Comparison of ENCODE assay signal across 26 cellular contexts in the genomic region with DNA sequence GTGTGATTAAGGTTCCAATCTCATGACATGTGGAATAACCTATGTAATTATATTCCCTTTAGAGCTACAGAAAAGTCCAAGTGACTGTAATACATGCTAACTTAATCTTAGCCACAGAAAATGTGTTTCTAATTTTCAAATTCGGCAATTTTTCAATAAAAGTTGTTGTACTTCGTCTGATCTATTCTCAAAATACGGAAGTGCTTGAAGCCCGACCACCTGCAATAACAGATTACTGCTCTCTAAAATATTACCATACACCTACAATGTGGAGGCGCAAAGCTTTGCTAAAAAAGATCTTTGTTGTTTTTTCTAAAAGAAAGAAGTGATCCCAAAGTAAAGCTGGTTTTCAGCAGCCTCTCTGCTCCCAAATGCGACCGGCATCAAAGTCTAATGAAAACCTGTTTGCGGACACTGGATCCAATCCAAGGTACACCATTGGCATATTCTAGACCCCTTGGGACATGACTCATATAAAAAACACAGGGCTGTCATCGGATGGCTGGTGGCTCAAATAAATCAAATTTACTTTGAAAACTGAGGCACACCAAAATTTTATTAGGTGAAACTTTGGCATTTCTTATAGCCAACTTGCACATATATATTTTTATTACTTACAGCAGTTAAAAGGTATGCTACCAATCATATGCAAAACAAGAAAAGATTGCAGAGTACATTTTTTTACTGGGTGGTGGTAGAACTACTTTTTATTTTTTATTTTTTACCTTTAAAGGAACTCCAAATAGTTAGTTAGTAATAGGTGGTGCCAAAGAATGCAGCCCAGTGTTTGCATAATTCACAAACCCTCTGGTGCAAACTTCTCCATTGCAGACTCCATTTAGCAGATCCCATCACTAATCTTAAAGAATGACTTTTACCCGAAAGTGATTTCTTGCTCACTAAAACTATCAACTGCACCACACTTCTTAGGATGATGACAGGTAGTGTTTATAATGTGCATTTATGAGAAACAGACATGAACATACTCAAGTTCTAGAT.
DNase-seq lines count a peak whose midpoint lies in the region; ATAC-seq and TF ChIP-seq lines count a peak whose summit lies in the region.
"Had no signal": no experiment of that assay in that cellular context is flagged by ENCODE, and none has a peak within 500 bp of the region (broad histone marks: within the 10 kb centered on the region; RNA-seq: fewer than 3 reads in every experiment).

No MANE protein-coding gene starts in this region.

- in situ Hi-C loops in brain microvascular endothelial cell (cut with HindIII; ENCODE audit: low pct_ligation_motif_present, low sequenced_read_pairs) = no loop called here

- H3K27ac Mint-ChIP-seq in osteocyte (ENCODE audit: unreplicated experiment) = no peak overlapping the region
- H3K27ac Mint-ChIP-seq: CD8-positive, alpha-beta T cell; HFFc6; IgD-negative memory B cell; stimulated activated naive CD8-positive, alpha-beta T cell treated with anti-CD3 and anti-CD28 coated beads, Interleukin-15, amount 100 ng/mL, for 72 hours; T-cell had no signal

- H3K4me3 Mint-ChIP-seq in osteocyte (ENCODE audit: unreplicated experiment) = no peak overlapping the region
- H3K4me3 Mint-ChIP-seq: CD8-positive, alpha-beta T cell; HFFc6; IgD-negative memory B cell; stimulated activated naive CD8-positive, alpha-beta T cell treated with anti-CD3 and anti-CD28 coated beads, Interleukin-15, amount 100 ng/mL, for 72 hours; T-cell had no signal

- no peaks in the 10 kb centered on the region for H3K36me3 ChIP-seq in brain microvascular endothelial cell (replicated peaks)
- H3K36me3 ChIP-seq: neutrophil, tibial nerve had no signal

- no peaks in the 10 kb centered on the region for H3K9me3 Mint-ChIP-seq in osteocyte (ENCODE audit: unreplicated experiment)
- H3K9me3 Mint-ChIP-seq: CD8-positive, alpha-beta T cell; HFFc6; IgD-negative memory B cell; stimulated activated naive CD8-positive, alpha-beta T cell treated with anti-CD3 and anti-CD28 coated beads, Interleukin-15, amount 100 ng/mL, for 72 hours had no signal

- peak; percentile 12 for DNase-seq in DMS53 treated with DMSO at 0.1 percent for 48 hours (lab: John Stamatoyannopoulos, UW; ENCODE audit: unreplicated experiment)
- peak; percentile 3 for DNase-seq in M059J (ENCODE audit: low read depth)
- peak; percentile 58 for DNase-seq in brain microvascular endothelial cell
- peak; percentile 60 for DNase-seq in myocyte (ENCODE audit: low read depth)
- no peak for DNase-seq in osteocyte (ENCODE audit: extremely low spot score, unreplicated experiment)
- no peak for DNase-seq in stimulated activated naive CD8-positive, alpha-beta T cell treated with anti-CD3 and anti-CD28 coated beads, Interleukin-15, Interleukin-2, amounts not matched to agents 100 U/mL and 50 U/mL, for 24 hours
- DNase-seq in stimulated activated CD4-positive, alpha-beta T cell treated with anti-CD3 and anti-CD28 coated beads, Interleukin-1b, Interleukin-23, amount 100 ng/mL, for 48 hours = no peak
- DNase-seq in HuH-7.5 (ENCODE audit: low spot score) = no peak
- DNase-seq: activated naive CD4-positive, alpha-beta T cell treated with anti-CD3 and anti-CD28 coated beads, Interleukin-2, amount 50 U/mL, for 16 hours; AML-193; aorta; CD8-positive, alpha-beta T cell; DND-41; effector CD8-positive, alpha-beta T cell; HFFc6; kidney; NCI-H1436; NCI-H2171; Right ventricle myocardium superior; stimulated activated CD4-positive, alpha-beta T cell treated with anti-CD3 and anti-CD28 coated beads, Interleukin-12 subunit alpha, Interleukin-12 subunit beta, amount 100 ng/mL, for 4 hours; stimulated activated naive CD8-positive, alpha-beta T cell treated with anti-CD3 and anti-CD28 coated beads, Interleukin-15, amount 100 ng/mL, for 72 hours; T-cell had no signal

- H3K4me1 Mint-ChIP-seq in osteocyte (ENCODE audit: unreplicated experiment) = peaks cover 3% of the 10 kb centered on the region
- H3K4me1 Mint-ChIP-seq: IgD-negative memory B cell; stimulated activated naive CD8-positive, alpha-beta T cell treated with anti-CD3 and anti-CD28 coated beads, Interleukin-15, amount 100 ng/mL, for 72 hours; T-cell had no signal

- H3K27ac ChIP-seq in brain microvascular endothelial cell = no peak overlapping the region
- H3K27ac ChIP-seq: HL-60, neutrophil, tibial nerve had no signal

- no peaks in the 10 kb centered on the region for H3K36me3 Mint-ChIP-seq in osteocyte (ENCODE audit: unreplicated experiment)
- H3K36me3 Mint-ChIP-seq: CD8-positive, alpha-beta T cell; IgD-negative memory B cell; T-cell had no signal

- ATAC-seq in stimulated activated naive CD8-positive, alpha-beta T cell treated with anti-CD3 and anti-CD28 coated beads, Interleukin-15, Interleukin-2, amounts not matched to agents 100 U/mL and 50 U/mL, for 24 hours = no peak
- ATAC-seq: CD8-positive, alpha-beta T cell; stimulated activated naive CD8-positive, alpha-beta T cell treated with anti-CD3 and anti-CD28 coated beads, Interleukin-15, amount 100 ng/mL, for 72 hours; T-cell had no signal

- no peak for TF ChIP-seq CTCF in brain microvascular endothelial cell (IDR thresholded peaks at IDR 0.05; ENCODE audit: low read depth, low read length, missing control alignments)
- no peak for TF ChIP-seq CTCF in osteocyte (IDR thresholded peaks at IDR 0.05)

- no peaks in the 10 kb centered on the region for H3K27me3 ChIP-seq in brain microvascular endothelial cell (replicated peaks)
- H3K27me3 ChIP-seq: neutrophil, tibial nerve had no signal

- H3K4me3 ChIP-seq in brain microvascular endothelial cell (ENCODE audit: low read depth, low read length) = no peak overlapping the region
- H3K4me3 ChIP-seq: tibial nerve had no signal

- H3K27me3 Mint-ChIP-seq in osteocyte (ENCODE audit: unreplicated experiment) = peaks cover 9% of the 10 kb centered on the region
- H3K27me3 Mint-ChIP-seq: IgD-negative memory B cell; stimulated activated naive CD8-positive, alpha-beta T cell treated with anti-CD3 and anti-CD28 coated beads, Interleukin-15, amount 100 ng/mL, for 72 hours; T-cell had no signal

Comparison
In these comparisons a context has a peak if more than half of its experiments do, and no peak if none do; other contexts are left out.
1. DNase-seq: peak in DMS53 treated with DMSO at 0.1 percent for 48 hours (single experiment), M059J (single experiment), brain microvascular endothelial cell (single experiment) and myocyte (single experiment); none in osteocyte (single experiment), stimulated activated naive CD8-positive, alpha-beta T cell treated with anti-CD3 and anti-CD28 coated beads, Interleukin-15, Interleukin-2, amounts not matched to agents 100 U/mL and 50 U/mL, for 24 hours (single experiment), stimulated activated CD4-positive, alpha-beta T cell treated with anti-CD3 and anti-CD28 coated beads, Interleukin-1b, Interleukin-23, amount 100 ng/mL, for 48 hours (single experiment) and HuH-7.5 (single experiment).